ENCODE assay signal across 8 cellular contexts in genomic region chr4:99087887-99088484, GRCh38. TPM values are rescaled to one million over a fixed set of nuclear protein-coding genes. Genes with fewer than 3 reads are reported as not detected.
DNase-seq lines count a peak whose midpoint lies in the region; ATAC-seq and TF ChIP-seq lines count a peak whose summit lies in the region.

No MANE protein-coding gene starts in this region.

- CTCF ChIA-PET in Panc1 (lab: Charles Lee) = interaction anchor here (1.5 kb wide), 1 partner anchor 32 kb away, joined by 3 read pairs; no protein-coding TSS in a partner anchor

- ATAC-seq in GM19372 (IDR thresholded peaks at IDR 0.05; ENCODE audit: low read depth, unreplicated experiment) = peak; percentile 12
- peak; percentile 23 for ATAC-seq in HG03378 (IDR thresholded peaks at IDR 0.05; ENCODE audit: unreplicated experiment)
- ATAC-seq in Panc1 = peak; percentile 58
- ATAC-seq in gastrocnemius medialis = peak; percentile 85 to 88

- BruUV-seq in Panc1 (replicated peaks; lab: Mats Ljungman, UMichigan) = TSS peak; percentile 89

- no peaks in the 10 kb centered on the region for H3K27me3 ChIP-seq in Panc1 (ENCODE audit: control insufficient read depth, insufficient read depth, low read length)
- no peaks in the 10 kb centered on the region for H3K27me3 ChIP-seq in gastrocnemius medialis

- peak; percentile 55 for DNase-seq in DMS53 (lab: John Stamatoyannopoulos, UW)
- no peak for DNase-seq in Panc1 (ENCODE audit: low read depth, low spot score)
- peak; percentile 86 to 94 for DNase-seq in cardiac fibroblast (ENCODE audit: low read depth in 2 of 2)
- DNase-seq in iPS-NIHi7 (ENCODE audit: extremely low spot score) = peak; percentile 41
- peak; percentile 81 to 90 for DNase-seq in gastrocnemius medialis
- DNase-seq in NCI-H1436 treated with DMSO at 0.1 percent for 48 hours (lab: John Stamatoyannopoulos, UW) = no peak

- TF ChIP-seq CTCF in Panc1 (IDR thresholded peaks at IDR 0.05) = no peak
- TF ChIP-seq CTCF in cardiac fibroblast (IDR thresholded peaks at IDR 0.05; ENCODE audit: low read depth, low read length) = no peak
- TF ChIP-seq CTCF in gastrocnemius medialis (IDR thresholded peaks at IDR 0.05 in 4 of 5, conservative IDR thresholded peaks at IDR 0.05 in 1 of 5) = no peak

- H3K4me3 ChIP-seq in Panc1 (ENCODE audit: low read depth in 2 of 2, low read length in 2 of 2) = peak overlapping the region; percentile 55 to 98
- H3K4me3 ChIP-seq in cardiac fibroblast (replicated peaks in 1 of 2; ENCODE audit: low read depth in 2 of 2, low read length in 2 of 2) = peak overlapping the region; percentile 85 to 88
- peak overlapping the region; percentile 70 to 92 (median 73) for H3K4me3 ChIP-seq in gastrocnemius medialis

- no peaks in the 10 kb centered on the region for H3K9me3 ChIP-seq in Panc1 (ENCODE audit: control insufficient read depth, insufficient read depth, low read depth, low read length)
- H3K9me3 ChIP-seq in gastrocnemius medialis = no peaks in the 10 kb centered on the region

- H3K4me1 ChIP-seq in Panc1 (ENCODE audit: control insufficient read depth, insufficient read depth, low read length) (peaks cover 15% of the 10 kb centered on the region), gastrocnemius medialis (peaks cover 0 to 23% of the 10 kb centered on the region in 2 donors)

- intact Hi-C loops in Panc1 (cut with micrococcal nuclease; ENCODE audit: unreplicated experiment) = no loop called here
- intact Hi-C loops in gastrocnemius medialis (cut with DNase I; ENCODE audit: low total_unique reads) = loop anchor here (1.0 to 5.0 kb wide), 5 partner anchors 28 to 474 kb away; partner anchors contain the start of genes EIF4E, METAP1 and TRMT10A

- in situ Hi-C loops in Panc1 (cut with HindIII; ENCODE audit: low pct_unique_long_range_greater_than_20kb, low sequenced_read_pairs) = no loop called here
- in situ Hi-C loops in gastrocnemius medialis (cut with MboI; ENCODE audit: low sequenced_read_pairs in 4 of 4) = no loop called here

- H3K36me3 ChIP-seq in Panc1 (ENCODE audit: control insufficient read depth, insufficient read depth, low read length) (no peaks in the 10 kb centered on the region; the same call in none of the 2 replicates), gastrocnemius medialis (peaks cover 0 to 18% of the 10 kb centered on the region in 2 donors)

- TF ChIP-seq POLR2A in gastrocnemius medialis (IDR thresholded peaks at IDR 0.05) = no peak

- POLR2A ChIA-PET in Panc1 (lab: Charles Lee) = interaction anchor here (0.6 kb wide), 1 partner anchor 287 kb away, joined by 3 read pairs; no protein-coding TSS in a partner anchor

- peak overlapping the region; percentile 90 for H3K27ac ChIP-seq in Panc1 (ENCODE audit: low read length)
- H3K27ac ChIP-seq in gastrocnemius medialis = peak overlapping the region; percentile 87 to 97 (median 93)

RNA-seq across cellular contexts. Expression of gene ADH5, which starts 0.6 kb away (rescaled TPM):
- 117 TPM for total RNA-seq in Panc1 (2021; ENCODE audit: unreplicated experiment)
- 80.9 TPM for polyA plus RNA-seq in Panc1 (2012; ENCODE audit: insufficient read length)
- total RNA-seq in gastrocnemius medialis = 100 to 1,000 TPM in 1 of 4 donors, 10 to 100 TPM in 3; 55.2 to 101 (median 72.6) TPM

RNA-seq across cellular contexts. Expression of gene ADH4, which starts 56.1 kb away (rescaled TPM):
- 0.10 TPM for total RNA-seq in Panc1 (2021; ENCODE audit: unreplicated experiment)
- not detected for polyA plus RNA-seq in Panc1 (2012; ENCODE audit: insufficient read length)
- 1 to 10 TPM in 1 of 4 donors, under 1 TPM in 2, not detected in 1; 0.75 to 1.0 (median 1.00) TPM for total RNA-seq in gastrocnemius medialis

Comparison
In these comparisons a context has a peak if more than half of its experiments do, and no peak if none do; other contexts are left out.
1. DNase-seq: peak in DMS53 (single experiment), cardiac fibroblast (2 of 2), iPS-NIHi7 (single experiment) and gastrocnemius medialis (2 of 2); none in Panc1 (single experiment) and NCI-H1436 treated with DMSO at 0.1 percent for 48 hours (single experiment).
2. ATAC-seq: peak in every context shown above with its lines; median percentile 86 in gastrocnemius medialis; 58 in Panc1; 23 in HG03378; 12 in GM19372.
3. Peak in every context shown above with its lines, with median percentiles within 50 percentile points of each other: H3K4me3 ChIP-seq.